In the genomic region with DNA sequence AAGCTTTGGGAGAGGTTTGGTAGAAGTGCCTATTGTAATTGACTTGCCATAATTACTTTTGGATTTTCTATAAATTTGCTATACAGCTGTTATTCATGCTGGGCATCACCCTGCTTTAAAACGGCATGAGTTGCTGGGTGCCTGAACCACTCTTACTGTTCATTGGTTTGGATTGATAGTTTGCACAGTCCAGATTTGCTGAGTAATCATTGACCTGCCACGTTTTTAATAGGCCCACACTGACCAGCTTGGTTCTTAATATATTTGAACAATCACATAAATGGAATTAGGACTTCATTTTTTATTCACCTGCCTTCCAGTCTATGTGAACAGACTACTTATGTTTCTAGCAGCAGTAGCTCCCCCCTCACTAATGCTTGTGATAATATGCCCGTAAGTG, we compare ENCODE assay signal across 20 cellular contexts.
DNase-seq lines count a peak whose midpoint lies in the region; ATAC-seq, FAIRE-seq and TF ChIP-seq lines count a peak whose summit lies in the region.
"Had no signal": no experiment of that assay in that cellular context is flagged by ENCODE, and none has a peak within 500 bp of the region (broad histone marks: within the 10 kb centered on the region; RNA-seq: fewer than 3 reads in every experiment).

No MANE protein-coding gene starts in this region.

- H3K36me3 ChIP-seq in K562 (ENCODE audit: control insufficient read depth, insufficient read depth, low read length) (no peaks in the 10 kb centered on the region), pancreas (no peaks in the 10 kb centered on the region), smooth muscle cell (ENCODE audit: low read depth) (no peaks in the 10 kb centered on the region)

- H4K20me1 ChIP-seq in K562 (replicated peaks; ENCODE audit: control insufficient read depth, insufficient read depth, low read length) (no peaks in the 10 kb centered on the region), smooth muscle cell (ENCODE audit: low read depth) (no peaks in the 10 kb centered on the region)

- H3K4me3 ChIP-seq in A549, result no peak overlapping the region
- H3K4me3 ChIP-seq in K562, result no peak overlapping the region
- H3K4me3 ChIP-seq in pancreas, result no peak overlapping the region
- H3K4me3 ChIP-seq in smooth muscle cell, result no peak overlapping the region
- H3K4me3 ChIP-seq: GM23338 had no signal

- no peak for ATAC-seq in A549
- ATAC-seq in K562, result no peak
- ATAC-seq in pancreas, result peak in 3 of 4 donors; percentile 40 to 69 (median 65)
- ATAC-seq: GM23338, HCT116 had no signal

- H3K4me1 ChIP-seq in A549, result no peaks in the 10 kb centered on the region
- H3K4me1 ChIP-seq in K562 (replicated peaks in 1 of 2; ENCODE audit: control insufficient read depth in 2 of 2, insufficient read depth in 2 of 2, low read length in 2 of 2), result no peaks in the 10 kb centered on the region
- H3K4me1 ChIP-seq in pancreas, result peaks cover 0 to 16% (median 0%) of the 10 kb centered on the region in 3 donors
- no peaks in the 10 kb centered on the region for H3K4me1 ChIP-seq in smooth muscle cell (ENCODE audit: low read depth)

- TF ChIP-seq CTCF in A549 (IDR thresholded peaks at IDR 0.05), result no peak
- TF ChIP-seq CTCF in K562 (IDR thresholded peaks at IDR 0.05 in 2 of 3, conservative IDR thresholded peaks at IDR 0.05 in 1 of 3; ENCODE audit: insufficient read depth in 2 of 3, low read depth in 1 of 3, low read length in 3 of 3), result no peak
- TF ChIP-seq CTCF in pancreas (IDR thresholded peaks at IDR 0.05), result no peak
- no peak for TF ChIP-seq CTCF in smooth muscle cell (IDR thresholded peaks at IDR 0.05; ENCODE audit: borderline replicate concordance, insufficient read depth, poor library complexity, severe bottlenecking)

- TF ChIP-seq EP300 in A549 (IDR thresholded peaks at IDR 0.05) (no peak), K562 (IDR thresholded peaks at IDR 0.05; ENCODE audit: low read length) (no peak)

- H2AFZ ChIP-seq in K562 (ENCODE audit: low read depth, low read length) (no peak overlapping the region), smooth muscle cell (ENCODE audit: low read depth) (no peak overlapping the region)
- H2AFZ ChIP-seq: GM23338 had no signal

- peaks cover 12% of the 10 kb centered on the region; the same call in 1 of the 3 replicates for H3K9me3 ChIP-seq in A549
- H3K9me3 ChIP-seq in K562 (replicated peaks; ENCODE audit: control insufficient read depth, insufficient read depth, low read depth, low read length), result no peaks in the 10 kb centered on the region
- H3K9me3 ChIP-seq in pancreas, result no peaks in the 10 kb centered on the region
- H3K9me3 ChIP-seq in smooth muscle cell (replicated peaks; ENCODE audit: low read depth), result no peaks in the 10 kb centered on the region

- no peaks in the 10 kb centered on the region for H3K9me1 ChIP-seq in K562 (ENCODE audit: control insufficient read depth, insufficient read depth, low read length)

- POLR2A ChIA-PET in A549 (lab: Yijun Ruan, JAX), result no interaction called here
- POLR2A ChIA-PET in K562 (lab: Yijun Ruan, JAX), result no interaction called here

- no peaks in the 10 kb centered on the region for H3K79me2 ChIP-seq in K562 (ENCODE audit: control insufficient read depth, insufficient read depth, low read length)
- H3K79me2 ChIP-seq in smooth muscle cell (ENCODE audit: low read depth), result no peaks in the 10 kb centered on the region

- TF ChIP-seq POLR2A in A549 (IDR thresholded peaks at IDR 0.05; ENCODE audit: low read length) (no peak), K562 (conservative IDR thresholded peaks at IDR 0.05) (no peak)

- DNase-seq in A549 (ENCODE audit: low read depth in 1 of 2, low spot score in 1 of 2) (no peak), K562 (ENCODE audit: extremely low read depth in 1 of 4, low spot score in 3 of 4) (no peak), pancreas (no peak), urothelium cell line (ENCODE audit: low spot score) (no peak), smooth muscle cell (lab: John Stamatoyannopoulos, UW; ENCODE audit: unreplicated experiment) (no peak), substantia nigra (lab: John Stamatoyannopoulos, UW) (no peak)
- no peak for DNase-seq in activated T-cell treated with anti-CD3 and anti-CD28 coated beads, Interleukin-2, amount 50 U/mL, for 48 hours
- DNase-seq: 8988T; C1 segment of cervical spinal cord; Calu3; CD4-positive, alpha-beta memory T cell; COR-L47; DMS53; DMS79 treated with DMSO at 0.1 percent for 48 hours; GF-D8; H9 had no signal

- no peak overlapping the region for H3K4me2 ChIP-seq in A549
- no peak overlapping the region for H3K4me2 ChIP-seq in K562 (ENCODE audit: insufficient read depth, low read length)
- no peak overlapping the region for H3K4me2 ChIP-seq in smooth muscle cell
- H3K4me2 ChIP-seq: GM23338 had no signal

- no peak for FAIRE-seq in A549 (lab: Jason Lieb, UNC)
- FAIRE-seq in K562 (lab: Jason Lieb, UNC), result no peak
- FAIRE-seq in pancreas (lab: Jason Lieb, UNC), result no peak
- peak; percentile 92 for FAIRE-seq in urothelium cell line (lab: Jason Lieb, UNC)
- FAIRE-seq: GM12891, GM18507 had no signal

- no peak for TF ChIP-seq RAD21 in A549 (conservative IDR thresholded peaks at IDR 0.05 in 1 of 2, IDR thresholded peaks at IDR 0.05 in 1 of 2)
- TF ChIP-seq RAD21 in K562 (CRISPR knock-in tag; conservative IDR thresholded peaks at IDR 0.05 in 1 of 2, IDR thresholded peaks at IDR 0.05 in 1 of 2), result no peak

- no TSS peak for BruUV-seq in K562 (replicated peaks; lab: Mats Ljungman, UMichigan)

- H3K27me3 ChIP-seq in K562 (ENCODE audit: control insufficient read depth in 2 of 2, insufficient read depth in 2 of 2, low read length in 2 of 2) (peaks cover 2 to 20% of the 10 kb centered on the region in 2 experiments; a peak in 3 of 5 replicates), pancreas (no peaks in the 10 kb centered on the region), smooth muscle cell (ENCODE audit: low read depth) (no peaks in the 10 kb centered on the region)

- CTCF ChIA-PET in A549 (lab: Yijun Ruan, JAX), result interaction anchor here (1.0 to 1.4 kb wide), 2 partner anchors 10 kb away, joined by 3 read pairs; no protein-coding TSS in a partner anchor
- CTCF ChIA-PET in K562 (lab: Yijun Ruan, JAX; ENCODE audit: low intra/inter-chr PET ratio), result no interaction called here

- intact Hi-C loops in K562 (cut with micrococcal nuclease) (no loop called here), pancreas (cut with DNase I) (no loop called here)

- in situ Hi-C loops in K562 (cut with MboI), result no loop called here

- H3K27ac ChIP-seq in A549 (no peak overlapping the region), K562 (ENCODE audit: extremely low read depth, low read depth, low read length) (no peak overlapping the region), pancreas (no peak overlapping the region), smooth muscle cell (ENCODE audit: low read depth) (no peak overlapping the region), substantia nigra (ENCODE audit: low read depth, low read length, poor library complexity, severe bottlenecking) (no peak overlapping the region)

- WGBS in A549 (ENCODE audit: missing lambda C conversion rate), result 22% methylated on average over 3 of the region's 3 CpGs
- 0% methylated on average over 3 of the region's 3 CpGs for WGBS in K562 (ENCODE audit: insufficient coverage, low coverage, missing lambda C conversion rate)
- WGBS in pancreas, 2 donors, result 20 to 23% methylated on average over 3 of the region's 3 CpGs
- WGBS in smooth muscle cell (ENCODE audit: low lambda C conversion rate), result 80% methylated on average over 3 of the region's 3 CpGs

- H3K9ac ChIP-seq in K562 (ENCODE audit: insufficient read depth in 1 of 2, low read depth in 2 of 2, low read length in 2 of 2) (no peak overlapping the region), smooth muscle cell (ENCODE audit: low read depth) (no peak overlapping the region)

- no peaks in the 10 kb centered on the region for H3F3A ChIP-seq in smooth muscle cell (ENCODE audit: low read depth)

TF ChIP-seq in A549, 52 proteins besides CTCF, POLR2A, EP300 and RAD21:
- peak; percentile 50 for TF ChIP-seq MAFK (IDR thresholded peaks at IDR 0.05; ENCODE audit: partially characterized antibody)
- TF ChIP-seq ZC3H11A (IDR thresholded peaks at IDR 0.05), result no peak
- no peak for TF ChIP-seq SMC3 (IDR thresholded peaks at IDR 0.05)

TF ChIP-seq in K562, 482 proteins besides CTCF, POLR2A, EP300 and RAD21:
- TF ChIP-seq MAFG (tag; conservative IDR thresholded peaks at IDR 0.05) (peak; percentile 19; the same call in 1 of the 2 replicates), ZNF316 (IDR thresholded peaks at IDR 0.05) (peak; percentile 25; the same call in 1 of the 2 replicates), ELF1 (tag; IDR thresholded peaks at IDR 0.05) (no peak)
TF ChIP-seq in K562: peak in this region for 2.

Comparison
In these comparisons a context has a peak if more than half of its experiments do, and no peak if none do; other contexts are left out.
1. ATAC-seq: peak in pancreas (3 of 4); none in A549 (0 of 2) and K562 (single experiment).